20 cellular contexts compared by ENCODE assay signal in genomic region chr18:80161781-80162417, GRCh38. TPM values are rescaled to one million over a fixed set of nuclear protein-coding genes. Genes with fewer than 3 reads are reported as not detected.
DNase-seq lines count a peak whose midpoint lies in the region; ATAC-seq, FAIRE-seq and TF ChIP-seq lines count a peak whose summit lies in the region.
"Had no signal": no experiment of that assay in that cellular context is flagged by ENCODE, and none has a peak within 500 bp of the region (broad histone marks: within the 10 kb centered on the region; RNA-seq: fewer than 3 reads in every experiment).

No MANE protein-coding gene starts in this region.

- H3K36me3 ChIP-seq in BLaER1 (peaks cover 6% of the 10 kb centered on the region; the same call in 1 of the 2 replicates), endodermal cell (ENCODE audit: control insufficient read depth, insufficient read depth, low read length) (peaks cover 31% of the 10 kb centered on the region)
- H3K36me3 ChIP-seq: HAP-1 had no signal

- H3K27ac ChIP-seq in BLaER1 (peak overlapping the region; percentile 39; the same call in 1 of the 2 replicates), endodermal cell (ENCODE audit: low read depth, low read length) (no peak overlapping the region)
- H3K27ac ChIP-seq: 22Rv1, A549, GM23248 had no signal

- peak; percentile 56 for FAIRE-seq in urothelium cell line (lab: Jason Lieb, UNC)
- FAIRE-seq: A549, G401.6, GM12892, GM18507, HepG2 had no signal

- H3K9me3 ChIP-seq in BLaER1 (peaks cover 40% of the 10 kb centered on the region), T-helper 17 cell (ENCODE audit: control insufficient read depth, low read length, poor library complexity, severe bottlenecking) (no peaks in the 10 kb centered on the region), endodermal cell (ENCODE audit: control insufficient read depth, low read length) (peaks cover 21% of the 10 kb centered on the region)
- H3K9me3 ChIP-seq: A549, HAP-1 had no signal

- H3K9me3 Mint-ChIP-seq in endodermal cell, result peaks cover 39% of the 10 kb centered on the region
- H3K9me3 Mint-ChIP-seq in activated T-helper 17 cell treated with anti-CD3 and anti-CD28 coated beads, Interleukin-2, amount 50 U/mL, for 72 hours, result peaks cover 8% of the 10 kb centered on the region

- H3K36me3 Mint-ChIP-seq in T-helper 17 cell (ENCODE audit: low read depth), result peaks cover 2% of the 10 kb centered on the region
- H3K36me3 Mint-ChIP-seq in endodermal cell (ENCODE audit: low read depth), result peaks cover 66% of the 10 kb centered on the region
- no peaks in the 10 kb centered on the region for H3K36me3 Mint-ChIP-seq in activated T-helper 17 cell treated with anti-CD3 and anti-CD28 coated beads, Interleukin-2, amount 50 U/mL, for 72 hours (ENCODE audit: low read depth)
- H3K36me3 Mint-ChIP-seq: CD8-positive, alpha-beta T cell; IgD-negative memory B cell had no signal

- WGBS in endodermal cell (ENCODE audit: insufficient coverage in 1 of 2, insufficient read length in 1 of 2), 2 experiments, result 93 to 95% methylated on average over 3 to 7 of the region's 7 CpGs

- peak overlapping the region; percentile 87 for H3K4me2 ChIP-seq in BLaER1
- H3K4me2 ChIP-seq: A549 had no signal

- no peak overlapping the region for H3K27ac Mint-ChIP-seq in T-helper 17 cell
- H3K27ac Mint-ChIP-seq in endodermal cell, result no peak overlapping the region
- no peak overlapping the region for H3K27ac Mint-ChIP-seq in activated T-helper 17 cell treated with anti-CD3 and anti-CD28 coated beads, Interleukin-2, amount 50 U/mL, for 72 hours
- H3K27ac Mint-ChIP-seq: CD8-positive, alpha-beta T cell; IgD-negative memory B cell had no signal

- no peak for TF ChIP-seq CTCF in endodermal cell (conservative IDR thresholded peaks at IDR 0.05)

- H3K4me1 ChIP-seq in BLaER1, result peaks cover 33% of the 10 kb centered on the region
- no peaks in the 10 kb centered on the region for H3K4me1 ChIP-seq in endodermal cell (ENCODE audit: control insufficient read depth, insufficient read depth, low read length)
- H3K4me1 ChIP-seq: A549, HAP-1 had no signal

- H3K27me3 ChIP-seq in BLaER1, result no peaks in the 10 kb centered on the region
- no peaks in the 10 kb centered on the region for H3K27me3 ChIP-seq in endodermal cell (ENCODE audit: control insufficient read depth, insufficient read depth, low read length, poor library complexity, severe bottlenecking)

- peak overlapping the region; percentile 41 for H3K4me3 Mint-ChIP-seq in T-helper 17 cell
- H3K4me3 Mint-ChIP-seq in endodermal cell, result no peak overlapping the region
- no peak overlapping the region for H3K4me3 Mint-ChIP-seq in activated T-helper 17 cell treated with anti-CD3 and anti-CD28 coated beads, Interleukin-2, amount 50 U/mL, for 72 hours
- H3K4me3 Mint-ChIP-seq: CD8-positive, alpha-beta T cell; IgD-negative memory B cell had no signal

- peaks cover 2% of the 10 kb centered on the region for H3K4me1 Mint-ChIP-seq in T-helper 17 cell
- no peaks in the 10 kb centered on the region for H3K4me1 Mint-ChIP-seq in endodermal cell
- no peaks in the 10 kb centered on the region for H3K4me1 Mint-ChIP-seq in activated T-helper 17 cell treated with anti-CD3 and anti-CD28 coated beads, Interleukin-2, amount 50 U/mL, for 72 hours
- H3K4me1 Mint-ChIP-seq: IgD-negative memory B cell had no signal

- DNase-seq in T-helper 17 cell, result no peak
- DNase-seq in endodermal cell, result peak; percentile 29
- no peak for DNase-seq in urothelium cell line (ENCODE audit: low spot score)
- DNase-seq: AML-193; CD8-positive, alpha-beta T cell; COR-L47; GM23248; KG1 had no signal

- H3K9ac ChIP-seq in BLaER1, result no peak overlapping the region
- H3K9ac ChIP-seq in endodermal cell (ENCODE audit: extremely low read depth, low read length, poor library complexity, severe bottlenecking), result no peak overlapping the region
- H3K9ac ChIP-seq: GM23248 had no signal

- H3K4me3 ChIP-seq in BLaER1 (no peak overlapping the region), endodermal cell (ENCODE audit: low read length) (no peak overlapping the region)
- H3K4me3 ChIP-seq: A549, GM23248, HAP-1 had no signal

- no peak for ATAC-seq in T-helper 17 cell
- ATAC-seq in HG02938 (IDR thresholded peaks at IDR 0.05; ENCODE audit: unreplicated experiment), result no peak
- no peak for ATAC-seq in activated T-helper 17 cell treated with anti-CD3 and anti-CD28 coated beads, Interleukin-2, amount 50 U/mL, for 72 hours (replicated peaks)
- no peak for ATAC-seq in HG03378 (IDR thresholded peaks at IDR 0.05; ENCODE audit: unreplicated experiment)
- ATAC-seq: CD8-positive, alpha-beta T cell; HepG2 had no signal

- H3K27me3 Mint-ChIP-seq in T-helper 17 cell (peaks cover 23% of the 10 kb centered on the region), endodermal cell (ENCODE audit: insufficient read depth) (peaks cover 1% of the 10 kb centered on the region)
- peaks cover 15% of the 10 kb centered on the region for H3K27me3 Mint-ChIP-seq in activated T-helper 17 cell treated with anti-CD3 and anti-CD28 coated beads, Interleukin-2, amount 50 U/mL, for 72 hours

- peaks cover 22% of the 10 kb centered on the region for H4K20me1 ChIP-seq in BLaER1

RNA-seq across cellular contexts. Expression of gene ADNP2, which starts 52.8 kb away (rescaled TPM):
- total RNA-seq in T-helper 17 cell (10 to 100 TPM; 41.5 to 50.0 TPM), endodermal cell (10 to 100 TPM; 38.4 to 51.0 TPM)
- polyA plus RNA-seq in endodermal cell (2013, experiment 1 of 2), result 32.2 TPM
- polyA plus RNA-seq in endodermal cell (2013, experiment 2 of 2), result 34.7 TPM
- 10 to 100 TPM; 31.8 to 34.9 TPM for total RNA-seq in activated T-helper 17 cell treated with anti-CD3 and anti-CD28 coated beads, Interleukin-2, amount 50 U/mL, for 72 hours
